In the genomic region with DNA sequence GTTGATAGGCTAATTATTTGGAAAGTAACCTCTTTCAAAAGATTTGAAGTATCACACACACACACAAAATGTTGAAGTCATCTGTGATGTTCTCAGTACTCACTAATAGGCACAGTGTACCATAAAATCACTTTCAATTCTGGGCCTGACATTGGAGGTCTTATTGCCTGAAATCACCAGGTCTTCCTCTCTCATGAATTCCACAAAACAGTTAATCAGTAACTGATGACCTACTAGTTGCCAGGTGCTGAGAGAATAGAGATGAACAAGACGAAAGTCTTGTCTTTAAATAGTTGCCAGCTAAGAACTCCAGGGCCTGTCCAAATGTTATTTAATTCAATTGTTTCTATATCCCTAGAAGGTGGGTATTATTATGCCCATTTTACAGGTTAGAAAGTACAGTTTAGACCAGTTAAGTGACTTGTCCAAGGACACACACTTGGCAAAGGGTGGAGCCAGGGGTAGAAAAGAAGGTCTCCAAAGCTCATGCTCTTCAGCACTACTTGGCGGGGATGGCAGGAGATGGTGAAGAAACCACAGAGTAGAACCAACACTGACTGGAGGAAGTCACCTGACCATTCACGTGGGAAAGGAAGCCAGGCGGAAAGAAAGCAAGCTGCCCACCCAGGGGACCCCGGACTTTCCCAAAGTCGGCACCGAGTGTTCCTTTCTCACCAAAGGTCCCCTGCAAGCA, we compare ENCODE assay signal across 17 cellular contexts.
DNase-seq lines count a peak whose midpoint lies in the region; ATAC-seq lines count a peak whose summit lies in the region.
"Had no signal": no experiment of that assay in that cellular context is flagged by ENCODE, and none has a peak within 500 bp of the region (broad histone marks: within the 10 kb centered on the region; RNA-seq: fewer than 3 reads in every experiment).

No MANE protein-coding gene starts in this region.

- no peak for DNase-seq in NOMO-1 treated with dmso at 0.1 percent for 144 hours (lab: John Stamatoyannopoulos, UW; ENCODE audit: unreplicated experiment)
- no peak for DNase-seq in RKO (ENCODE audit: low spot score)
- DNase-seq in NCI-H1694 treated with DMSO at 0.1 percent for 48 hours (lab: John Stamatoyannopoulos, UW): no peak
- no peak for DNase-seq in NCI-H2171 (lab: John Stamatoyannopoulos, UW)
- DNase-seq: activated CD4-positive, alpha-beta T cell treated with anti-CD3 and anti-CD28 coated beads, Interleukin-2, amount 50 U/mL, for 1 hour; activated T-cell treated with anti-CD3 and anti-CD28 coated beads, Interleukin-2, amount 50 U/mL, for 48 hours; adrenal gland; erythroblast; left lung; NCI-H524 treated with DMSO at 0.1 percent for 48 hours; psoas muscle; stimulated activated CD8-positive, alpha-beta memory T cell treated with anti-CD3 and anti-CD28 coated beads, Interleukin-4, amount 100 ng/mL, for 48 hours; upper lobe of right lung had no signal

- ATAC-seq in GM18498 (IDR thresholded peaks at IDR 0.05; ENCODE audit: unreplicated experiment) (peak; percentile 77), GM19395 (IDR thresholded peaks at IDR 0.05; ENCODE audit: unreplicated experiment) (peak; percentile 78), HG02759 (IDR thresholded peaks at IDR 0.05; ENCODE audit: unreplicated experiment) (peak; percentile 78), HG03457 (IDR thresholded peaks at IDR 0.05; ENCODE audit: unreplicated experiment) (peak; percentile 70)
- ATAC-seq: psoas muscle, upper lobe of right lung had no signal
